23 cellular contexts compared by ENCODE assay signal in genomic region chr10:44591911-44592310, GRCh38.
"Had no signal": no experiment of that assay in that cellular context is flagged by ENCODE, and none has a peak within 500 bp of the region (broad histone marks: within the 10 kb centered on the region; RNA-seq: fewer than 3 reads in every experiment).

No MANE protein-coding gene starts in this region.

- H3K27me3 ChIP-seq: colonic mucosa, gastrocnemius medialis had no signal

- H3K27ac ChIP-seq: colonic mucosa, dorsolateral prefrontal cortex, epithelial cell of prostate, esophagus squamous epithelium, gastrocnemius medialis, heart right ventricle, left lung, lower lobe of right lung had no signal

- H3K4me1 ChIP-seq: colonic mucosa, esophagus squamous epithelium, gastrocnemius medialis, heart right ventricle, left lung, lower lobe of right lung had no signal

- H3K36me3 ChIP-seq: colonic mucosa, esophagus squamous epithelium, gastrocnemius medialis, heart right ventricle, left lung, lower lobe of right lung had no signal

- ATAC-seq: esophagus mucosa, gastrocnemius medialis, heart right ventricle, left cardiac atrium, left lung, left ventricle myocardium superior, lower lobe of right lung, mucosa of descending colon had no signal

- DNase-seq: colonic mucosa; cortex of kidney; dorsolateral prefrontal cortex; effector CD4-positive, alpha-beta T cell; effector memory CD4-positive, alpha-beta T cell; erythroblast; esophagus squamous epithelium; foreskin fibroblast; foreskin melanocyte; gastrocnemius medialis; glutamatergic neuron; head of caudate nucleus; heart right ventricle; hippocampal formation; left cardiac atrium; left lung; left ventricle myocardium superior; lower lobe of right lung; mesenchymal stem cell; mucosa of descending colon; naive B cell had no signal

- H3K9me3 ChIP-seq: colonic mucosa, esophagus squamous epithelium, gastrocnemius medialis, left lung, lower lobe of right lung, mucosa of descending colon had no signal

- H3K4me3 ChIP-seq: colonic mucosa, dorsolateral prefrontal cortex, esophagus squamous epithelium, gastrocnemius medialis, heart right ventricle, left lung, lower lobe of right lung, mucosa of descending colon had no signal
